Comparison of ENCODE assay signal across 20 cellular contexts in genomic region chr6:168129292-168130167, GRCh38. TPM values are rescaled to one million over a fixed set of nuclear protein-coding genes. Genes with fewer than 3 reads are reported as not detected.
DNase-seq lines count a peak whose midpoint lies in the region; ATAC-seq and TF ChIP-seq lines count a peak whose summit lies in the region.
"Had no signal": no experiment of that assay in that cellular context is flagged by ENCODE, and none has a peak within 500 bp of the region (broad histone marks: within the 10 kb centered on the region; RNA-seq: fewer than 3 reads in every experiment).

No MANE protein-coding gene starts in this region.

- H3K4me3 ChIP-seq in Caco-2 (ENCODE audit: low read depth, low read length): no peak overlapping the region
- no peak overlapping the region for H3K4me3 ChIP-seq in colonic mucosa
- no peak overlapping the region for H3K4me3 ChIP-seq in brain microvascular endothelial cell (ENCODE audit: low read depth, low read length)
- H3K4me3 ChIP-seq: A549; BLaER1 treated with 17β-estradiol and CSF1 and Interleukin-3, amounts not matched to agents 10 nM and 100 nM; GM12878 had no signal

- H3K27ac Mint-ChIP-seq in Caco-2 (ENCODE audit: unreplicated experiment): peak overlapping the region; percentile 75
- H3K27ac Mint-ChIP-seq: CD8-positive, alpha-beta memory T cell had no signal

- no peaks in the 10 kb centered on the region for H3K36me3 Mint-ChIP-seq in Caco-2 (ENCODE audit: insufficient read depth, unreplicated experiment)
- H3K36me3 Mint-ChIP-seq: CD8-positive, alpha-beta memory T cell had no signal

- H3K9me3 Mint-ChIP-seq in Caco-2 (ENCODE audit: unreplicated experiment): no peaks in the 10 kb centered on the region
- H3K9me3 Mint-ChIP-seq: CD8-positive, alpha-beta memory T cell had no signal

- in situ Hi-C loops in brain microvascular endothelial cell (cut with HindIII; ENCODE audit: low pct_ligation_motif_present, low sequenced_read_pairs): no loop called here

- H3K27ac ChIP-seq in colonic mucosa: no peak overlapping the region
- no peak overlapping the region for H3K27ac ChIP-seq in brain microvascular endothelial cell
- H3K27ac ChIP-seq: A549; BLaER1 treated with 17β-estradiol and CSF1 and Interleukin-3, amounts not matched to agents 10 nM and 100 nM; RWPE1 had no signal

- POLR2A ChIA-PET in Caco-2 (lab: Charles Lee): no interaction called here

- no TSS peak for BruUV-seq in Caco-2 (replicated peaks; lab: Mats Ljungman, UMichigan)

- no peak for ATAC-seq in left lobe of liver
- ATAC-seq: A549, GM12878, PC-3 had no signal

- no peaks in the 10 kb centered on the region for H3K9me3 ChIP-seq in Caco-2
- H3K9me3 ChIP-seq in colonic mucosa: no peaks in the 10 kb centered on the region
- H3K9me3 ChIP-seq: A549; BLaER1 treated with 17β-estradiol and CSF1 and Interleukin-3, amounts not matched to agents 10 nM and 100 nM had no signal

- H3K36me3 ChIP-seq in Caco-2 (ENCODE audit: control insufficient read depth, insufficient read depth, low read length) (no peaks in the 10 kb centered on the region), colonic mucosa (no peaks in the 10 kb centered on the region), brain microvascular endothelial cell (replicated peaks) (no peaks in the 10 kb centered on the region)
- H3K36me3 ChIP-seq: BLaER1 treated with 17β-estradiol and CSF1 and Interleukin-3, amounts not matched to agents 10 nM and 100 nM had no signal

- H3K4me1 Mint-ChIP-seq in Caco-2 (ENCODE audit: low read depth, unreplicated experiment): peaks cover 18% of the 10 kb centered on the region
- H3K4me1 Mint-ChIP-seq: CD8-positive, alpha-beta memory T cell had no signal

- TF ChIP-seq CTCF in Caco-2 (IDR thresholded peaks at IDR 0.05; ENCODE audit: insufficient read depth in 1 of 2, low read depth in 1 of 2, low read length in 1 of 2, severe bottlenecking in 1 of 2, unreplicated experiment in 1 of 2) (no peak), colonic mucosa (IDR thresholded peaks at IDR 0.05) (no peak), brain microvascular endothelial cell (IDR thresholded peaks at IDR 0.05; ENCODE audit: low read depth, low read length, missing control alignments) (no peak)

- CTCF ChIA-PET in Caco-2 (lab: Charles Lee): interaction anchor here (0.6 kb wide), 1 partner anchor 223 kb away, joined by 4 read pairs; no protein-coding TSS in a partner anchor

- H3K27me3 ChIP-seq in Caco-2 (replicated peaks; ENCODE audit: control insufficient read depth, insufficient read depth, low read length) (no peaks in the 10 kb centered on the region), colonic mucosa (no peaks in the 10 kb centered on the region), brain microvascular endothelial cell (replicated peaks) (no peaks in the 10 kb centered on the region)
- H3K27me3 ChIP-seq: BLaER1 treated with 17β-estradiol and CSF1 and Interleukin-3, amounts not matched to agents 10 nM and 100 nM had no signal

- intact Hi-C loops in Caco-2 (cut with micrococcal nuclease; ENCODE audit: unreplicated experiment) (loop anchor here (2.0 to 5.0 kb wide), 2 partner anchors 41 to 222 kb away; no protein-coding TSS in a partner anchor), colonic mucosa (cut with DNase I) (loop anchor here (5.0 kb wide), 1 partner anchor 67 kb away; no protein-coding TSS in a partner anchor), posterior vena cava (cut with DNase I) (loop anchor here in 1 of 2 donors (5.0 kb wide), 1 partner anchor 1458 kb away; no protein-coding TSS in a partner anchor)

- no peak for DNase-seq in Caco-2
- DNase-seq in colonic mucosa: peak; percentile 13
- DNase-seq in left lobe of liver (ENCODE audit: low spot score): peak; percentile 42
- DNase-seq in posterior vena cava (ENCODE audit: low spot score): peak; percentile 71
- no peak for DNase-seq in NCI-H524 (lab: John Stamatoyannopoulos, UW)
- no peak for DNase-seq in brain microvascular endothelial cell
- no peak for DNase-seq in NAMALWA (ENCODE audit: low spot score)
- DNase-seq: CD8-positive, alpha-beta memory T cell; DMS79 treated with DMSO at 0.1 percent for 48 hours; KG1; NCI-H1436; NCI-H2029; NCI-H2171; NCI-H774; PC-3 had no signal

- H3K9ac ChIP-seq in colonic mucosa (ENCODE audit: low read depth in 2 of 2, low read length in 2 of 2): no peak overlapping the region
- H3K9ac ChIP-seq: BLaER1 treated with 17β-estradiol and CSF1 and Interleukin-3, amounts not matched to agents 10 nM and 100 nM had no signal

- peaks cover 37% of the 10 kb centered on the region for H3K4me1 ChIP-seq in Caco-2
- H3K4me1 ChIP-seq in colonic mucosa: no peaks in the 10 kb centered on the region
- H3K4me1 ChIP-seq: A549 had no signal

- no peaks in the 10 kb centered on the region for H3K27me3 Mint-ChIP-seq in Caco-2 (ENCODE audit: insufficient read depth, unreplicated experiment)

- H3K4me3 Mint-ChIP-seq in Caco-2 (ENCODE audit: unreplicated experiment): no peak overlapping the region
- H3K4me3 Mint-ChIP-seq: CD8-positive, alpha-beta memory T cell had no signal

RNA-seq across cellular contexts. Expression of gene FRMD1, which starts 50.5 kb away (rescaled TPM):
- 0.07 and 0.14 TPM in 2 replicates for total RNA-seq in Caco-2 (2022)
- 10 to 100 TPM in 1 of 2 donors, 1 to 10 TPM in 1; 2.3 to 21.0 TPM for total RNA-seq in colonic mucosa
- 0.10 TPM for total RNA-seq in left lobe of liver
- total RNA-seq in posterior vena cava: under 1 TPM in 1 of 2 donors, not detected in 1; 0.14 TPM
- total RNA-seq: CD8-positive, alpha-beta memory T cell; GM12878; NCI-H460; PC-3 had no signal

Comparison
In these comparisons a context has a peak if more than half of its experiments do, and no peak if none do; other contexts are left out.
1. DNase-seq: peak in colonic mucosa (single experiment), left lobe of liver (single experiment) and posterior vena cava (single experiment); none in Caco-2 (0 of 2), NCI-H524 (0 of 2), brain microvascular endothelial cell (single experiment) and NAMALWA (single experiment).